8 cellular contexts compared by ENCODE assay signal in genomic region chr14:75418779-75419768, GRCh38. TPM values are rescaled to one million over a fixed set of nuclear protein-coding genes. Genes with fewer than 3 reads are reported as not detected.
DNase-seq lines count a peak whose midpoint lies in the region; ATAC-seq and TF ChIP-seq lines count a peak whose summit lies in the region.

No MANE protein-coding gene starts in this region.

- peak overlapping the region; percentile 16 for H3K27ac Mint-ChIP-seq in activated T-helper 17 cell treated with anti-CD3 and anti-CD28 coated beads, Interleukin-2, amount 50 U/mL, for 72 hours

- H3K4me1 ChIP-seq in lower lobe of right lung (peaks cover 15% of the 10 kb centered on the region), upper lobe of right lung (no peaks in the 10 kb centered on the region)

- H3K27ac ChIP-seq in lower lobe of right lung, result peak overlapping the region; percentile 29
- H3K27ac ChIP-seq in upper lobe of right lung, result no peak overlapping the region

- TF ChIP-seq CTCF in lower lobe of right lung (IDR thresholded peaks at IDR 0.05), result no peak
- TF ChIP-seq CTCF in upper lobe of right lung (IDR thresholded peaks at IDR 0.05), result no peak

- ATAC-seq in activated T-helper 17 cell treated with anti-CD3 and anti-CD28 coated beads, Interleukin-2, amount 50 U/mL, for 72 hours (replicated peaks), result peak; percentile 76
- ATAC-seq in lower lobe of right lung (peak; percentile 89 to 92), upper lobe of right lung (peak; percentile 91)

- peak overlapping the region; percentile 4 for H3K4me3 Mint-ChIP-seq in activated T-helper 17 cell treated with anti-CD3 and anti-CD28 coated beads, Interleukin-2, amount 50 U/mL, for 72 hours

- H3K9me3 Mint-ChIP-seq in activated T-helper 17 cell treated with anti-CD3 and anti-CD28 coated beads, Interleukin-2, amount 50 U/mL, for 72 hours, result peaks cover 3% of the 10 kb centered on the region

- peak; percentile 53 for DNase-seq in activated naive CD4-positive, alpha-beta T cell treated with Interleukin-2 at 50 U/mL for 16 hours
- no peak for DNase-seq in activated naive CD4-positive, alpha-beta T cell (lab: John Stamatoyannopoulos, UW)
- DNase-seq in KG1 (lab: John Stamatoyannopoulos, UW) (peak; percentile 47), lower lobe of right lung (peak; percentile 73), upper lobe of right lung (peak; percentile 75), cerebellar nuclear complex (lab: John Stamatoyannopoulos, UW) (no peak), midbrain (lab: John Stamatoyannopoulos, UW) (no peak)

- H3K9me3 ChIP-seq in lower lobe of right lung (no peaks in the 10 kb centered on the region), upper lobe of right lung (no peaks in the 10 kb centered on the region)

- no peaks in the 10 kb centered on the region for H3K36me3 ChIP-seq in lower lobe of right lung
- no peaks in the 10 kb centered on the region for H3K36me3 ChIP-seq in upper lobe of right lung

- intact Hi-C loops in lower lobe of right lung (cut with DNase I) (no loop called here), upper lobe of right lung (cut with DNase I) (no loop called here)

- H3K27me3 Mint-ChIP-seq in activated T-helper 17 cell treated with anti-CD3 and anti-CD28 coated beads, Interleukin-2, amount 50 U/mL, for 72 hours, result no peaks in the 10 kb centered on the region

- H3K4me1 Mint-ChIP-seq in activated T-helper 17 cell treated with anti-CD3 and anti-CD28 coated beads, Interleukin-2, amount 50 U/mL, for 72 hours, result peaks cover 4% of the 10 kb centered on the region

- H3K4me3 ChIP-seq in lower lobe of right lung (peak overlapping the region; percentile 4), upper lobe of right lung (no peak overlapping the region)

- H3K27me3 ChIP-seq in lower lobe of right lung (ENCODE audit: low read depth) (no peaks in the 10 kb centered on the region), upper lobe of right lung (no peaks in the 10 kb centered on the region)

- H3K36me3 Mint-ChIP-seq in activated T-helper 17 cell treated with anti-CD3 and anti-CD28 coated beads, Interleukin-2, amount 50 U/mL, for 72 hours (ENCODE audit: low read depth), result no peaks in the 10 kb centered on the region

RNA-seq across cellular contexts. Expression of gene JDP2, which starts 8.7 kb away (rescaled TPM):
- 1 to 10 TPM in 1 of 2 donors, under 1 TPM in 1; 0.61 to 1.1 TPM for total RNA-seq in activated T-helper 17 cell treated with anti-CD3 and anti-CD28 coated beads, Interleukin-2, amount 50 U/mL, for 72 hours
- 59.2 TPM for total RNA-seq in lower lobe of right lung
- total RNA-seq in upper lobe of right lung, result 58.0 TPM

Comparison
In these comparisons a context has a peak if more than half of its experiments do, and no peak if none do; other contexts are left out.
1. DNase-seq: peak in activated naive CD4-positive, alpha-beta T cell treated with Interleukin-2 at 50 U/mL for 16 hours (single experiment), KG1 (single experiment), lower lobe of right lung (single experiment) and upper lobe of right lung (single experiment); none in activated naive CD4-positive, alpha-beta T cell (0 of 4), cerebellar nuclear complex (0 of 2) and midbrain (single experiment).
2. RNA of gene JDP2, which starts 8.7 kb away (total RNA-seq): 59.2 TPM in lower lobe of right lung (single experiment) and 58.0 TPM in upper lobe of right lung (single experiment); 0.61 to 1.1 TPM in activated T-helper 17 cell treated with anti-CD3 and anti-CD28 coated beads, Interleukin-2, amount 50 U/mL, for 72 hours; every median in the first group is over 10 times any median in the second.
3. Peak in every context shown above with its lines, with median percentiles within 50 percentile points of each other: ATAC-seq.